ENCODE assay signal across 1 cellular context in genomic region chr6:54307412-54308036, GRCh38.
TF ChIP-seq lines count a peak whose summit lies in the region.

No MANE protein-coding gene starts in this region.

TF ChIP-seq in IMR-90, 13 proteins besides CTCF, POLR2A, EP300 and RAD21 (continued from another document):
- TF ChIP-seq BHLHE40 (IDR thresholded peaks at IDR 0.05; ENCODE audit: low read depth, low read length) (no peak), CHD1 (IDR thresholded peaks at IDR 0.05; ENCODE audit: low read depth, low read length) (no peak), CEBPB (IDR thresholded peaks at IDR 0.05; ENCODE audit: low read depth, low read length) (no peak), MAFK (IDR thresholded peaks at IDR 0.05; ENCODE audit: low read depth, low read length) (no peak), FOS (IDR thresholded peaks at IDR 0.05; ENCODE audit: low read depth, low read length) (no peak), ELK1 (IDR thresholded peaks at IDR 0.05; ENCODE audit: borderline replicate concordance, low read depth, low read length) (no peak), MXI1 (IDR thresholded peaks at IDR 0.05; ENCODE audit: borderline replicate concordance, low read depth, low read length) (no peak), RFX5 (IDR thresholded peaks at IDR 0.05; ENCODE audit: low read depth, low read length) (no peak), SMC3 (IDR thresholded peaks at IDR 0.05; ENCODE audit: low read depth, low read length) (no peak)
- TF ChIP-seq, protein P1, sequence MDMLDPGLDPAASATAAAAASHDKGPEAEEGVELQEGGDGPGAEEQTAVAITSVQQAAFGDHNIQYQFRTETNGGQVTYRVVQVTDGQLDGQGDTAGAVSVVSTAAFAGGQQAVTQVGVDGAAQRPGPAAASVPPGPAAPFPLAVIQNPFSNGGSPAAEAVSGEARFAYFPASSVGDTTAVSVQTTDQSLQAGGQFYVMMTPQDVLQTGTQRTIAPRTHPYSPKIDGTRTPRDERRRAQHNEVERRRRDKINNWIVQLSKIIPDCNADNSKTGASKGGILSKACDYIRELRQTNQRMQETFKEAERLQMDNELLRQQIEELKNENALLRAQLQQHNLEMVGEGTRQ (IDR thresholded peaks at IDR 0.05; ENCODE audit: low read depth, low read length), result no peak
